ENCODE assay signal across 8 cellular contexts in the genomic region with DNA sequence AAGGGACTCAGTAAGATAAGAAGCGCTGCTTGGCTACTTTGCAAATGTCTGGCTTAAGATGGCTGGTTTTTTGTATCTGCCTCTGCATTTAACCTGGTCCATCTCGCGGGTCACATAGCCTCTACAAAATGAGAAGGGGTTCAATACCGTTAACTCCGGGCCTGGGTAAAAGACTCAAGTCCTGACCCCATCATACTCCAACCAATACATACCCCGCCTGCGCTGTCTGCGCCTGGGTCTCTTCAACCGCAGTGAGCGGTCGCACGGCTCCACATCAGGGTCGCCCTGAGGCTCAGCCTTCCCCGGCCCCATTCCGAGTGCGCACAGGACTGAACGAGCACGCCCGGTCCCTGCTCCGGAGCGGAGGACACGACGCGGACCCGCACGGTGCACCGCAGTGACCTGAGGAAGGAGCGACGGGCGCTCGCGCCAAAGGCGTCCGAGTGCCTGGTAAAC. TPM values are rescaled to one million over a fixed set of nuclear protein-coding genes. Genes with fewer than 3 reads are reported as not detected.
DNase-seq lines count a peak whose midpoint lies in the region; ATAC-seq and TF ChIP-seq lines count a peak whose summit lies in the region.

No MANE protein-coding gene starts in this region.

- no peak for DNase-seq in GM23338 (ENCODE audit: low spot score)
- DNase-seq in PC-3, result no peak
- DNase-seq in esophagus muscularis mucosa (ENCODE audit: extremely low spot score), result no peak
- no peak for DNase-seq in sigmoid colon
- no peak for DNase-seq in COLO829 (ENCODE audit: low spot score)
- DNase-seq in G401 (ENCODE audit: low spot score), result no peak

- peak overlapping the region; percentile 57; the same call in 1 of the 2 replicates for H3K9ac ChIP-seq in PC-3 (ENCODE audit: low read length)

- H2AFZ ChIP-seq in GM23338, result peak overlapping the region; percentile 88
- peak overlapping the region; percentile 98 for H2AFZ ChIP-seq in PC-3 (ENCODE audit: low read length)

- peak; percentile 68 for ATAC-seq in GM23338
- no peak; the same call in 1 of the 2 replicates for ATAC-seq in PC-3
- no peak for ATAC-seq in GM21786 (IDR thresholded peaks at IDR 0.05; ENCODE audit: unreplicated experiment)
- ATAC-seq in HG03520 (IDR thresholded peaks at IDR 0.05; ENCODE audit: unreplicated experiment), result no peak

- H3K4me2 ChIP-seq in GM23338, result peak overlapping the region; percentile 99
- H3K4me2 ChIP-seq in PC-3 (ENCODE audit: low read length), result peak overlapping the region; percentile 99

- BruUV-seq in PC-3 (replicated peaks; lab: Mats Ljungman, UMichigan), result TSS peak; percentile 33

- no peaks in the 10 kb centered on the region for H3K9me2 ChIP-seq in GM23338 (ENCODE audit: insufficient read depth)
- H3K9me2 ChIP-seq in PC-3 (replicated peaks; ENCODE audit: low read length), result no peaks in the 10 kb centered on the region

- WGBS in esophagus muscularis mucosa, result 1% methylated on average over 13 of the region's 34 CpGs
- 1% methylated on average over 34 of the region's 34 CpGs for WGBS in sigmoid colon, 2 donors

- H3K9me3 ChIP-seq in PC-3 (ENCODE audit: low read length), result no peaks in the 10 kb centered on the region
- peaks cover 0 to 9% (median 0%) of the 10 kb centered on the region in 4 donors for H3K9me3 ChIP-seq in esophagus muscularis mucosa
- H3K9me3 ChIP-seq in sigmoid colon, result no peaks in the 10 kb centered on the region

- H3K27me3 Mint-ChIP-seq in GM23338 (ENCODE audit: insufficient read depth, low read depth, poor library complexity), result peaks cover 1% of the 10 kb centered on the region

- H4K20me1 ChIP-seq in GM23338 (replicated peaks; ENCODE audit: insufficient read depth) (peaks cover 28% of the 10 kb centered on the region), PC-3 (ENCODE audit: low read length) (peaks cover 25% of the 10 kb centered on the region)

- peaks cover 13% of the 10 kb centered on the region for H3K4me1 Mint-ChIP-seq in GM23338

- 0 out of 2 replicates have a peak overlapping the region, but pooled peaks have one; percentile 60 for H3K27ac Mint-ChIP-seq in GM23338

- H3K27ac ChIP-seq in GM23338 (ENCODE audit: low read depth) (peak overlapping the region; percentile 33; the same call in 1 of the 2 replicates), PC-3 (ENCODE audit: low read length) (peak overlapping the region; percentile 44), esophagus muscularis mucosa (replicated peaks in 1 of 4) (peak overlapping the region; percentile 84 to 93 (median 88)), sigmoid colon (peak overlapping the region; percentile 88 to 93 (median 90))

- H3K4me3 Mint-ChIP-seq in GM23338, result peak overlapping the region; percentile 96

- TF ChIP-seq CTCF in GM23338 (conservative IDR thresholded peaks at IDR 0.05; ENCODE audit: low read depth in 2 of 2), result no peak
- no peak for TF ChIP-seq CTCF in PC-3 (conservative IDR thresholded peaks at IDR 0.05; ENCODE audit: low read depth, low read length)
- TF ChIP-seq CTCF in esophagus muscularis mucosa (IDR thresholded peaks at IDR 0.05), result no peak
- no peak for TF ChIP-seq CTCF in sigmoid colon (IDR thresholded peaks at IDR 0.05)

- POLR2A ChIA-PET in PC-3 (lab: Charles Lee; ENCODE audit: unreplicated experiment), result interaction anchor here (0.6 kb wide), 2 partner anchors 11 to 20 kb away, joined by 6 to 7 read pairs; no protein-coding TSS in a partner anchor

- H3K79me2 ChIP-seq in GM23338 (replicated peaks; ENCODE audit: insufficient read depth) (peaks cover 34% of the 10 kb centered on the region), PC-3 (ENCODE audit: low read length) (peaks cover 35% of the 10 kb centered on the region)

- CTCF ChIA-PET in PC-3 (lab: Charles Lee), result interaction anchor here (0.6 to 1.1 kb wide), 2 partner anchors 11 to 40 kb away, joined by 3 to 4 read pairs; no protein-coding TSS in a partner anchor

- H3K4me1 ChIP-seq in GM23338 (ENCODE audit: insufficient read depth), result peaks cover 12% of the 10 kb centered on the region
- peaks cover 21% of the 10 kb centered on the region for H3K4me1 ChIP-seq in PC-3 (ENCODE audit: insufficient read depth, low read length)
- peaks cover 13 to 38% (median 27%) of the 10 kb centered on the region in 4 donors for H3K4me1 ChIP-seq in esophagus muscularis mucosa
- peaks cover 0 to 26% (median 16%) of the 10 kb centered on the region in 4 donors for H3K4me1 ChIP-seq in sigmoid colon

- H3K36me3 Mint-ChIP-seq in GM23338 (ENCODE audit: low read depth), result peaks cover 48% of the 10 kb centered on the region

- TF ChIP-seq POLR2A in esophagus muscularis mucosa (IDR thresholded peaks at IDR 0.05; ENCODE audit: low read depth), result no peak
- no peak for TF ChIP-seq POLR2A in sigmoid colon (IDR thresholded peaks at IDR 0.05)

- H3K27me3 ChIP-seq in GM23338 (ENCODE audit: insufficient read depth), result no peaks in the 10 kb centered on the region
- no peaks in the 10 kb centered on the region for H3K27me3 ChIP-seq in PC-3 (ENCODE audit: low read length)
- H3K27me3 ChIP-seq in esophagus muscularis mucosa, result no peaks in the 10 kb centered on the region
- H3K27me3 ChIP-seq in sigmoid colon, result no peaks in the 10 kb centered on the region

- H3K36me3 ChIP-seq in GM23338 (ENCODE audit: insufficient read depth) (peaks cover 23% of the 10 kb centered on the region), PC-3 (ENCODE audit: low read depth, low read length) (peaks cover 10% of the 10 kb centered on the region), esophagus muscularis mucosa (peaks cover 4 to 20% (median 14%) of the 10 kb centered on the region in 4 donors), sigmoid colon (peaks cover 0 to 11% (median 5%) of the 10 kb centered on the region in 4 donors)

- in situ Hi-C loops in G401 (cut with HindIII; ENCODE audit: low sequenced_read_pairs), result no loop called here

- peaks cover 7% of the 10 kb centered on the region for H3K9me3 Mint-ChIP-seq in GM23338

- H3K4me3 ChIP-seq in GM23338, result peak overlapping the region; percentile 98
- peak overlapping the region; percentile 95 for H3K4me3 ChIP-seq in PC-3 (ENCODE audit: low read length)
- H3K4me3 ChIP-seq in esophagus muscularis mucosa, result peak overlapping the region; percentile 73 to 89 (median 86)
- H3K4me3 ChIP-seq in sigmoid colon, result peak overlapping the region; percentile 71 to 95 (median 82)

- H3F3A ChIP-seq in GM23338 (replicated peaks; ENCODE audit: low read depth) (peaks cover 16% of the 10 kb centered on the region), PC-3 (ENCODE audit: low read length, unreplicated experiment) (peaks cover 2% of the 10 kb centered on the region)

- TF ChIP-seq EP300 in esophagus muscularis mucosa (IDR thresholded peaks at IDR 0.05), result no peak
- no peak for TF ChIP-seq EP300 in sigmoid colon (IDR thresholded peaks at IDR 0.05)

- intact Hi-C loops in PC-3 (cut with micrococcal nuclease) (loop anchor here (1.0 kb wide), 2 partner anchors 10 to 21 kb away; no protein-coding TSS in a partner anchor), esophagus muscularis mucosa (cut with DNase I) (no loop called here), sigmoid colon (cut with DNase I) (no loop called here)

TF ChIP-seq in GM23338, 12 proteins besides CTCF, POLR2A, EP300 and RAD21 (continues in another document):
- TF ChIP-seq REST (IDR thresholded peaks at IDR 0.05; ENCODE audit: unreplicated experiment) (no peak), STAT1 (IDR thresholded peaks at IDR 0.05; ENCODE audit: unreplicated experiment) (no peak)

RNA-seq across cellular contexts. Expression of gene PGD, which starts 0.6 kb away (rescaled TPM):
- 274 and 305 TPM in 2 replicates for total RNA-seq in GM23338 (2014; rRNA removed; shearing (Covaris generic))
- polyA plus RNA-seq in GM23338 (2016; fragmentation: Nextera tagmentation; extraction: Ambion mirVana), result 158 and 174 TPM in 2 replicates
- 150 and 162 TPM in 2 replicates for total RNA-seq in PC-3 (2014; rRNA removed)
- 10 to 100 TPM; 24.5 to 58.6 (median 51.9) TPM for total RNA-seq in esophagus muscularis mucosa
- total RNA-seq in sigmoid colon, result 10 to 100 TPM; 30.6 to 44.2 (median 36.9) TPM
- 100 to 1,000 TPM in 1 of 3 donors, 10 to 100 TPM in 2; 69.7 to 115 (median 71.0) TPM for polyA plus RNA-seq in sigmoid colon
- 266 and 357 TPM in 2 replicates for total RNA-seq in G401 (2014; rRNA removed; shearing (Covaris generic))

RNA-seq across cellular contexts. Expression of gene CENPS, which starts 31.9 kb away (rescaled TPM):
- 4.7 and 8.6 TPM in 2 replicates for total RNA-seq in GM23338 (2014; rRNA removed; shearing (Covaris generic))
- 22.6 and 31.3 TPM in 2 replicates for polyA plus RNA-seq in GM23338 (2016; fragmentation: Nextera tagmentation; extraction: Ambion mirVana)
- 16.3 and 19.5 TPM in 2 replicates for total RNA-seq in PC-3 (2014; rRNA removed)
- 10 to 100 TPM in 1 of 4 donors, 1 to 10 TPM in 3; 4.0 to 13.3 (median 6.1) TPM for total RNA-seq in esophagus muscularis mucosa
- total RNA-seq in sigmoid colon, result 10 to 100 TPM in 2 of 4 donors, 1 to 10 TPM in 2; 2.8 to 15.0 (median 10.7) TPM
- 10 to 100 TPM; 16.8 to 22.2 (median 20.1) TPM for polyA plus RNA-seq in sigmoid colon
- total RNA-seq in G401 (2014; rRNA removed; shearing (Covaris generic)), result 11.0 and 14.3 TPM in 2 replicates

RNA-seq across cellular contexts. Expression of gene CORT, which starts 51.5 kb away (rescaled TPM):
- 0.16 TPM in 1 of 2 replicates, not detected in the other for total RNA-seq in GM23338 (2014; rRNA removed; shearing (Covaris generic))
- polyA plus RNA-seq in GM23338 (2016; fragmentation: Nextera tagmentation; extraction: Ambion mirVana), result 0.99 and 1.4 TPM in 2 replicates
- 1.2 TPM in 1 of 2 replicates, not detected in the other for total RNA-seq in PC-3 (2014; rRNA removed)
- 1 to 10 TPM in 1 of 4 donors, under 1 TPM in 2, not detected in 1; 0.29 to 1.2 (median 0.33) TPM for total RNA-seq in esophagus muscularis mucosa
- total RNA-seq in sigmoid colon, result 1 to 10 TPM in 2 of 4 donors, under 1 TPM in 1, not detected in 1; 0.71 to 1.4 (median 1.1) TPM
- polyA plus RNA-seq in sigmoid colon, result 1 to 10 TPM in 1 of 3 donors, under 1 TPM in 2; 0.42 to 1.2 (median 0.69) TPM
- not detected in 2 replicates for total RNA-seq in G401 (2014; rRNA removed; shearing (Covaris generic))

Comparison
In these comparisons a context has a peak if more than half of its experiments do, and no peak if none do; other contexts are left out.
1. H3K27ac ChIP-seq: peak in every context shown above with its lines; median percentile 90 in sigmoid colon; 88 in esophagus muscularis mucosa; 44 in PC-3; 33 in GM23338.